5 cellular contexts compared by ENCODE assay signal in genomic region chr18:46313521-46313920, GRCh38.
"Had no signal": no experiment of that assay in that cellular context is flagged by ENCODE, and none has a peak within 500 bp of the region (broad histone marks: within the 10 kb centered on the region; RNA-seq: fewer than 3 reads in every experiment).

No MANE protein-coding gene starts in this region.

- H3K4me2 ChIP-seq: GM23338 had no signal

- DNase-seq: H9, HCEC 1CT, KBM-7 had no signal

- ATAC-seq: GM23338 had no signal

- H3K4me3 ChIP-seq: GM23338 had no signal

- H2AFZ ChIP-seq: GM23338 had no signal

- H3K9me3 Mint-ChIP-seq: GM23338, H9 had no signal

- H3K27ac Mint-ChIP-seq: GM23338, H9, IgD-negative memory B cell had no signal

- H3K4me3 Mint-ChIP-seq: GM23338, H9, IgD-negative memory B cell had no signal
